In the genomic region with DNA sequence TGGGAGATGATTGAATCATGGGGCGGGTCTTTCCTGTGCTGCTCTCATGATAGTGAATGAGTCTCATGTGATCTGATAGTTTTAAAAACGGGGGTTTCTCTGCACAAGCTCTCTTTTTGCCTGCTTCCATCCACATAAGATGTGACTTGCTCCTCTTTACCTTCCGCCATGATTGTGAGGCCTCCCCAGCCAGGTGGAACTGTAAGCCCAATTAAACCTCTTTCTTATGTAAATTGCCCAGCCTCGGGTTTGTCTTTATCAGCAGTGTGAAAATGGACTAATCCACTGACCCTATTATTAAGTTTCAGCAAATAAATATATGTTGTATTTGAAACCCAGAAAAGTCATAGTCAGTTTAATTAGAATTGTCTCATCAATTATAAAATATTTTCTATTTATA, we compare ENCODE assay signal across 27 cellular contexts.
"Had no signal": no experiment of that assay in that cellular context is flagged by ENCODE, and none has a peak within 500 bp of the region (broad histone marks: within the 10 kb centered on the region; RNA-seq: fewer than 3 reads in every experiment).

No MANE protein-coding gene starts in this region.

- DNase-seq: colonic mucosa; effector CD8-positive, alpha-beta T cell; endodermal cell; erythroblast; esophagus squamous epithelium; foreskin melanocyte; hypothalamus; kidney; mucosa of descending colon; naive B cell; pancreas; right lobe of liver; small intestine; stimulated activated CD4-positive, alpha-beta T cell treated with anti-CD3 and anti-CD28 coated beads, Interleukin-15, amount 100 ng/mL, for 24 hours; stimulated activated CD4-positive, alpha-beta T cell treated with anti-CD3 and anti-CD28 coated beads, Interleukin-2, amount 100 ng/mL, for 48 hours; stimulated activated naive B cell treated with anti-CD40 and anti-IgM and Interleukin-4, amounts not matched to agents 10 μg/mL and 1 μg/mL and 100 μg/mL, for 72 hours; upper lobe of left lung had no signal

- H3K27me3 ChIP-seq: colonic mucosa, esophagus squamous epithelium, neutrophil, pancreas, right lobe of liver, tibial nerve, upper lobe of left lung had no signal

- H3K36me3 ChIP-seq: colonic mucosa, neutrophil, pancreas, thoracic aorta, upper lobe of left lung had no signal

- H3K4me3 Mint-ChIP-seq: dendritic cell treated with granulocyte-macrophage colony-stimulating factor and Interleukin-4, amounts not matched to agents 40 ng/mL and 50 ng/mL, for 4 days; endodermal cell; memory B cell; natural killer cell treated with Interleukin-12 subunit alpha and Interleukin-12 subunit beta and Interleukin-15 and Interleukin-18, amount 100 ng/mL, for 72 hours; neural crest cell; stimulated activated naive B cell treated with anti-CD40 and anti-IgM and Interleukin-4, amounts not matched to agents 10 μg/mL and 1 μg/mL and 100 μg/mL, for 72 hours; stimulated activated naive CD8-positive, alpha-beta T cell treated with anti-CD3 and anti-CD28 coated beads, Interleukin-15, Interleukin-2, amounts not matched to agents 100 ng/mL and 50 ng/mL, for 24 hours had no signal

- H3K27ac Mint-ChIP-seq: dendritic cell treated with granulocyte-macrophage colony-stimulating factor and Interleukin-4, amounts not matched to agents 40 ng/mL and 50 ng/mL, for 4 days; endodermal cell; memory B cell; natural killer cell treated with Interleukin-12 subunit alpha and Interleukin-12 subunit beta and Interleukin-15 and Interleukin-18, amount 100 ng/mL, for 72 hours; stimulated activated naive B cell treated with anti-CD40 and anti-IgM and Interleukin-4, amounts not matched to agents 10 μg/mL and 1 μg/mL and 100 μg/mL, for 72 hours; stimulated activated naive CD8-positive, alpha-beta T cell treated with anti-CD3 and anti-CD28 coated beads, Interleukin-15, Interleukin-2, amounts not matched to agents 100 ng/mL and 50 ng/mL, for 24 hours had no signal

- H3K9me3 ChIP-seq: colonic mucosa, esophagus squamous epithelium, mucosa of descending colon, neutrophil, pancreas, right lobe of liver, thoracic aorta, upper lobe of left lung had no signal

- ATAC-seq: left lobe of liver; mucosa of descending colon; natural killer cell treated with Interleukin-12 subunit alpha and Interleukin-12 subunit beta and Interleukin-15 and Interleukin-18, amount 100 ng/mL, for 72 hours; pancreas; right lobe of liver; stimulated activated naive B cell treated with anti-CD40 and anti-IgM and Interleukin-4, amounts not matched to agents 10 μg/mL and 1 μg/mL and 100 μg/mL, for 72 hours had no signal

- H3K27me3 Mint-ChIP-seq: memory B cell; naive B cell; stimulated activated naive B cell treated with anti-CD40 and anti-IgM and Interleukin-4, amounts not matched to agents 10 μg/mL and 1 μg/mL and 100 μg/mL, for 72 hours; stimulated activated naive CD8-positive, alpha-beta T cell treated with anti-CD3 and anti-CD28 coated beads, Interleukin-15, Interleukin-2, amounts not matched to agents 100 ng/mL and 50 ng/mL, for 24 hours had no signal

- H3K27ac ChIP-seq: colonic mucosa, esophagus squamous epithelium, neutrophil, pancreas, right lobe of liver, thoracic aorta, tibial nerve, upper lobe of left lung had no signal

- H3K4me3 ChIP-seq: colonic mucosa, esophagus squamous epithelium, lung, mucosa of descending colon, pancreas, right lobe of liver, thoracic aorta, tibial nerve, upper lobe of left lung had no signal

- H3K4me1 ChIP-seq: colonic mucosa had no signal
